ENCODE assay signal across 14 cellular contexts in genomic region chrX:124033821-124034220, GRCh38.
DNase-seq lines count a peak whose midpoint lies in the region; FAIRE-seq and TF ChIP-seq lines count a peak whose summit lies in the region.
"Had no signal": no experiment of that assay in that cellular context is flagged by ENCODE, and none has a peak within 500 bp of the region (broad histone marks: within the 10 kb centered on the region; RNA-seq: fewer than 3 reads in every experiment).

No MANE protein-coding gene starts in this region.

- no peaks in the 10 kb centered on the region for H3K9me3 ChIP-seq in astrocyte (ENCODE audit: insufficient read depth, low read depth, low read length)
- H3K9me3 ChIP-seq: psoas muscle, upper lobe of left lung had no signal

- no peak overlapping the region for H3K27ac ChIP-seq in astrocyte (ENCODE audit: low read depth, low read length)
- H3K27ac ChIP-seq: dorsolateral prefrontal cortex, PC-9, psoas muscle, upper lobe of left lung had no signal

- H3K9me3 Mint-ChIP-seq in astrocyte (ENCODE audit: unreplicated experiment), result no peaks in the 10 kb centered on the region

- H3K27ac Mint-ChIP-seq in astrocyte (ENCODE audit: unreplicated experiment), result no peak overlapping the region

- H3K27me3 ChIP-seq in astrocyte (ENCODE audit: insufficient read depth, low read length), result no peaks in the 10 kb centered on the region
- H3K27me3 ChIP-seq: upper lobe of left lung had no signal

- no peaks in the 10 kb centered on the region for H3K36me3 Mint-ChIP-seq in astrocyte (ENCODE audit: low read depth, unreplicated experiment)

- H3K4me1 ChIP-seq in astrocyte (ENCODE audit: insufficient read depth, low read length), result peaks cover 3% of the 10 kb centered on the region
- H3K4me1 ChIP-seq: psoas muscle, upper lobe of left lung had no signal

- peak overlapping the region; percentile 15 for H3K4me2 ChIP-seq in astrocyte (ENCODE audit: low read length)
- H3K4me2 ChIP-seq: PC-9 had no signal

- peak; percentile 1 for DNase-seq in SIG-M5 treated with dmso at 0.1 percent for 504 hours (lab: John Stamatoyannopoulos, UW; ENCODE audit: unreplicated experiment)
- no peak for DNase-seq in SIG-M5 (lab: John Stamatoyannopoulos, UW)
- peak; percentile 65 for DNase-seq in MV-4-11 (lab: John Stamatoyannopoulos, UW)
- peak; percentile 45 for DNase-seq in astrocyte (ENCODE audit: low read depth)
- DNase-seq in hepatic stellate cell (ENCODE audit: low spot score), result peak; percentile 16
- DNase-seq in UCSD-AML1 (lab: John Stamatoyannopoulos, UW; ENCODE audit: unreplicated experiment), result no peak
- DNase-seq in DMS53 (lab: John Stamatoyannopoulos, UW), result no peak
- DNase-seq in GF-D8 (lab: John Stamatoyannopoulos, UW), result no peak
- DNase-seq: dorsolateral prefrontal cortex; PC-9; psoas muscle; stimulated activated CD4-positive, alpha-beta T cell treated with anti-CD3 and anti-CD28 coated beads, Interleukin-1b, Interleukin-23, amount 100 ng/mL, for 48 hours; upper lobe of left lung had no signal

- H2AFZ ChIP-seq in astrocyte (ENCODE audit: low read depth, low read length), result no peak overlapping the region
- H2AFZ ChIP-seq: PC-9 had no signal

- TF ChIP-seq CTCF in astrocyte (IDR thresholded peaks at IDR 0.05; ENCODE audit: insufficient read depth, low read depth, low read length), result no peak

- H4K20me1 ChIP-seq in astrocyte (ENCODE audit: insufficient read depth, low read length), result peaks cover 16% of the 10 kb centered on the region

- H3K27me3 Mint-ChIP-seq in astrocyte (ENCODE audit: low read depth, unreplicated experiment), result no peaks in the 10 kb centered on the region

- FAIRE-seq in astrocyte (lab: Jason Lieb, UNC), result no peak
- FAIRE-seq: A204.1 had no signal

- H3K4me3 Mint-ChIP-seq in astrocyte (ENCODE audit: unreplicated experiment), result no peak overlapping the region

- no peaks in the 10 kb centered on the region for H3K36me3 ChIP-seq in astrocyte (ENCODE audit: insufficient read depth, low read length)

- H3K4me1 Mint-ChIP-seq in astrocyte (ENCODE audit: low read depth, unreplicated experiment), result peaks cover 5% of the 10 kb centered on the region

- no peak overlapping the region for H3K9ac ChIP-seq in astrocyte (ENCODE audit: low read length)

- H3K4me3 ChIP-seq in astrocyte (ENCODE audit: insufficient read depth, low read depth, low read length), result no peak overlapping the region
- H3K4me3 ChIP-seq: dorsolateral prefrontal cortex, PC-9, psoas muscle, upper lobe of left lung had no signal

- H3K79me2 ChIP-seq in astrocyte (ENCODE audit: insufficient read depth, low read length), result peaks cover 6% of the 10 kb centered on the region

Comparison
In these comparisons a context has a peak if more than half of its experiments do, and no peak if none do; other contexts are left out.
1. DNase-seq: peak in SIG-M5 treated with dmso at 0.1 percent for 504 hours (single experiment), MV-4-11 (single experiment), astrocyte (single experiment) and hepatic stellate cell (single experiment); none in SIG-M5 (single experiment), UCSD-AML1 (single experiment), DMS53 (single experiment) and GF-D8 (single experiment).